In genomic region chr15:70669006-70669602, GRCh38 we compare ENCODE assay signal across 12 cellular contexts.
DNase-seq lines count a peak whose midpoint lies in the region; ATAC-seq and TF ChIP-seq lines count a peak whose summit lies in the region.
"Had no signal": no experiment of that assay in that cellular context is flagged by ENCODE, and none has a peak within 500 bp of the region (broad histone marks: within the 10 kb centered on the region; RNA-seq: fewer than 3 reads in every experiment).

No MANE protein-coding gene starts in this region.

- peaks cover 0 to 29% (median 1%) of the 10 kb centered on the region in 4 donors for H3K36me3 ChIP-seq in sigmoid colon

- no peak overlapping the region for H3K4me3 Mint-ChIP-seq in memory B cell
- H3K4me3 Mint-ChIP-seq in natural killer cell: no peak overlapping the region

- H3K9me3 Mint-ChIP-seq in memory B cell (no peaks in the 10 kb centered on the region), natural killer cell (no peaks in the 10 kb centered on the region)

- H3K4me1 Mint-ChIP-seq in memory B cell (peaks cover 6% of the 10 kb centered on the region), natural killer cell (peaks cover 22 to 25% of the 10 kb centered on the region in 2 donors)

- no peak for TF ChIP-seq EP300 in sigmoid colon (IDR thresholded peaks at IDR 0.05)

- H3K9me3 ChIP-seq in sigmoid colon: no peaks in the 10 kb centered on the region

- TF ChIP-seq CTCF in sigmoid colon (IDR thresholded peaks at IDR 0.05): no peak
- TF ChIP-seq CTCF in natural killer cell (IDR thresholded peaks at IDR 0.05): no peak

- intact Hi-C loops in sigmoid colon (cut with DNase I): no loop called here
- intact Hi-C loops in natural killer cell (cut with micrococcal nuclease): no loop called here

- no peak for TF ChIP-seq POLR2A in sigmoid colon (IDR thresholded peaks at IDR 0.05)

- WGBS in sigmoid colon, 2 donors: 71 to 89% methylated on average over 4 of the region's 4 CpGs

- H3K27ac ChIP-seq in sigmoid colon: no peak overlapping the region

- H3K4me1 ChIP-seq in sigmoid colon: peaks cover 0 to 4% (median 2%) of the 10 kb centered on the region in 4 donors

- H3K27ac Mint-ChIP-seq in memory B cell (no peak overlapping the region), natural killer cell (no peak overlapping the region)

- peaks cover 2% of the 10 kb centered on the region for H3K27me3 Mint-ChIP-seq in memory B cell
- H3K27me3 Mint-ChIP-seq in natural killer cell (ENCODE audit: low read depth in 2 of 2): no peaks in the 10 kb centered on the region

- no peak for DNase-seq in memory B cell (ENCODE audit: low spot score in 2 of 2)
- DNase-seq in NCI-H748 treated with DMSO at 0.1 percent for 48 hours (lab: John Stamatoyannopoulos, UW): no peak
- DNase-seq in sigmoid colon: no peak
- no peak for DNase-seq in natural killer cell
- DNase-seq: activated T-cell treated with anti-CD3 and anti-CD28 coated beads for 4 hours; effector CD8-positive, alpha-beta T cell; glutamatergic neuron; KG1; occipital lobe had no signal

- no peaks in the 10 kb centered on the region for H3K27me3 ChIP-seq in sigmoid colon

- no peaks in the 10 kb centered on the region for H3K36me3 Mint-ChIP-seq in memory B cell
- H3K36me3 Mint-ChIP-seq in natural killer cell: no peaks in the 10 kb centered on the region

- ATAC-seq in GM18909 (IDR thresholded peaks at IDR 0.05; ENCODE audit: poor library complexity, unreplicated experiment) (peak; percentile 68), GM21786 (IDR thresholded peaks at IDR 0.05; ENCODE audit: unreplicated experiment) (peak; percentile 67), HG03378 (IDR thresholded peaks at IDR 0.05; ENCODE audit: unreplicated experiment) (peak; percentile 73), memory B cell (ENCODE audit: low read depth) (peak; percentile 63), natural killer cell (no peak)

- no peak overlapping the region for H3K4me3 ChIP-seq in sigmoid colon

Comparison
In these comparisons a context has a peak if more than half of its experiments do, and no peak if none do; other contexts are left out.
1. ATAC-seq: peak in GM18909 (single experiment), GM21786 (single experiment), HG03378 (single experiment) and memory B cell (single experiment); none in natural killer cell (0 of 3).